ENCODE assay signal across 18 cellular contexts in the genomic region with DNA sequence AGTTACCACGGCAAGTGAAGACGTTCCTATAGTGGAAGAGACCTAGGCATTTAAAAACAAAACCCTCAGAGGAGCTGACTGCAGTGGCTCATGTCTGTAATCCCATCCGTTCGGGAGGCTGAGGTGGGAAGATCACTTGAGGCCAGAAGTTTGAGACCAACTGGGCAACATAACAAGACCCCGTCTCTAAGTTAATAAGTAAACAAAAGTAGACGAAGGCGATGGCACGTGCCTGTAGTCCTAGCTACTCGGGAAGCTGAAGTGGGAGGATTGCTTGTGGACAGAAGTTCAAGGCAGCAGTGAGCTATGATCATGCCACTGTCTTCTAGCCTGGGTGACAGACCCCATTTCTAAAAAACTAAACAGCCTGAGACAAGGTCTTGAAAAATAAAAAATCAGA. TPM values are rescaled to one million over a fixed set of nuclear protein-coding genes. Genes with fewer than 3 reads are reported as not detected.
A peak's percentile ranks its signal among the peaks of the same experiment; 100 is the strongest.
DNase-seq lines count a peak whose midpoint lies in the region; ATAC-seq, FAIRE-seq and TF ChIP-seq lines count a peak whose summit lies in the region.
"Had no signal": no experiment of that assay in that cellular context is flagged by ENCODE, and none has a peak within 500 bp of the region (broad histone marks: within the 10 kb centered on the region; RNA-seq: fewer than 3 reads in every experiment).

No MANE protein-coding gene starts in this region.

- ATAC-seq in activated T-cell treated with anti-CD3 and anti-CD28 coated beads, Interleukin-2, amount 50 U/mL, for 72 hours (replicated peaks in 1 of 2), result no peak
- no peak for ATAC-seq in activated T-cell treated with anti-CD3 and anti-CD28 coated beads, Interleukin-2, amount 50 U/mL, for 4 hours
- ATAC-seq in psoas muscle, result no peak
- ATAC-seq in left ventricle myocardium superior, result no peak
- ATAC-seq: pancreas, sciatic nerve had no signal

- H3K36me3 ChIP-seq in bronchial epithelial cell (ENCODE audit: control insufficient read depth, insufficient read depth, low read length) (no peaks in the 10 kb centered on the region), psoas muscle (ENCODE audit: insufficient read depth in 1 of 2, low read depth in 1 of 2) (peaks cover 0 to 4% of the 10 kb centered on the region in 2 donors), GM23248 (ENCODE audit: low read depth) (no peaks in the 10 kb centered on the region), suprapubic skin (no peaks in the 10 kb centered on the region)
- H3K36me3 ChIP-seq: pancreas had no signal

- H4K20me1 ChIP-seq in GM23248 (ENCODE audit: insufficient read depth), result no peaks in the 10 kb centered on the region

- in situ Hi-C loops in GM23248 (cut with MboI), result loop anchor here (10.0 to 25.0 kb wide), 2 partner anchors 298 to 780 kb away; partner anchors contain the start of gene CACNA1I

- H3K4me3 ChIP-seq in bronchial epithelial cell (ENCODE audit: low read depth, low read length) (no peak overlapping the region), psoas muscle (no peak overlapping the region), GM23248 (no peak overlapping the region), suprapubic skin (no peak overlapping the region)
- H3K4me3 ChIP-seq: lung, pancreas had no signal

- TF ChIP-seq EP300 in suprapubic skin (IDR thresholded peaks at IDR 0.05), result no peak

- H3F3A ChIP-seq in GM23248 (ENCODE audit: insufficient read depth), result 0 out of 2 replicates have a peak, but pooled peaks cover 22% of the 10 kb centered on the region

- no peaks in the 10 kb centered on the region for H3K27me3 ChIP-seq in bronchial epithelial cell (ENCODE audit: control insufficient read depth, insufficient read depth, low read length)
- H3K27me3 ChIP-seq in psoas muscle (ENCODE audit: insufficient read depth in 3 of 3, low read length in 2 of 3), result no peaks in the 10 kb centered on the region
- H3K27me3 ChIP-seq in GM23248 (replicated peaks; ENCODE audit: insufficient read depth), result no peaks in the 10 kb centered on the region
- no peaks in the 10 kb centered on the region for H3K27me3 ChIP-seq in suprapubic skin
- H3K27me3 ChIP-seq: pancreas had no signal

- no peak overlapping the region for H3K4me2 ChIP-seq in GM23248 (ENCODE audit: unreplicated experiment)

- TF ChIP-seq POLR2A in suprapubic skin (IDR thresholded peaks at IDR 0.05), result no peak

- no peak for DNase-seq in activated T-cell treated with anti-CD3 and anti-CD28 coated beads, Interleukin-2, amount 50 U/mL, for 72 hours
- DNase-seq in activated T-cell treated with anti-CD3 and anti-CD28 coated beads, Interleukin-2, amount 50 U/mL, for 4 hours, result no peak
- peak; percentile 1 for DNase-seq in HT-29 (ENCODE audit: low spot score)
- DNase-seq in bronchial epithelial cell (ENCODE audit: low read depth), result peak; percentile 3
- DNase-seq in psoas muscle, result no peak
- DNase-seq in GM23248, result no peak
- no peak for DNase-seq in left ventricle myocardium superior
- no peak for DNase-seq in suprapubic skin (ENCODE audit: low spot score in 2 of 2)
- DNase-seq: C1 segment of cervical spinal cord, caudate nucleus, DMS153, GF-D8, NCI-H2171, NCI-H69, pancreas had no signal

- H3K36me3 Mint-ChIP-seq in activated T-cell treated with anti-CD3 and anti-CD28 coated beads, Interleukin-2, amount 50 U/mL, for 72 hours (ENCODE audit: insufficient read depth in 2 of 2), result peaks cover 0 to 3% of the 10 kb centered on the region in 2 donors
- peaks cover 3% of the 10 kb centered on the region for H3K36me3 Mint-ChIP-seq in activated T-cell treated with anti-CD3 and anti-CD28 coated beads, Interleukin-2, amount 50 U/mL, for 4 hours (ENCODE audit: insufficient read depth)

- no peaks in the 10 kb centered on the region for H3K27me3 Mint-ChIP-seq in activated T-cell treated with anti-CD3 and anti-CD28 coated beads, Interleukin-2, amount 50 U/mL, for 72 hours (ENCODE audit: low read depth)
- no peaks in the 10 kb centered on the region for H3K27me3 Mint-ChIP-seq in activated T-cell treated with anti-CD3 and anti-CD28 coated beads, Interleukin-2, amount 50 U/mL, for 4 hours (ENCODE audit: low read depth)

- H3K9me3 Mint-ChIP-seq in activated T-cell treated with anti-CD3 and anti-CD28 coated beads, Interleukin-2, amount 50 U/mL, for 72 hours, result no peaks in the 10 kb centered on the region
- H3K9me3 Mint-ChIP-seq in activated T-cell treated with anti-CD3 and anti-CD28 coated beads, Interleukin-2, amount 50 U/mL, for 4 hours, result no peaks in the 10 kb centered on the region

- TF ChIP-seq CTCF in bronchial epithelial cell (IDR thresholded peaks at IDR 0.05; ENCODE audit: insufficient read depth, low read length, severe bottlenecking) (no peak), psoas muscle (IDR thresholded peaks at IDR 0.05) (no peak), suprapubic skin (IDR thresholded peaks at IDR 0.05) (no peak)

- H3K9me2 ChIP-seq in GM23248 (ENCODE audit: insufficient read depth), result no peaks in the 10 kb centered on the region

- H2AFZ ChIP-seq in GM23248, result no peak overlapping the region

- peak overlapping the region; percentile 53 for H3K27ac ChIP-seq in psoas muscle
- H3K27ac ChIP-seq in GM23248, result no peak overlapping the region
- no peak overlapping the region for H3K27ac ChIP-seq in suprapubic skin
- H3K27ac ChIP-seq: pancreas had no signal

- H3K9me3 ChIP-seq in psoas muscle, result no peaks in the 10 kb centered on the region
- H3K9me3 ChIP-seq in GM23248 (ENCODE audit: low read depth), result no peaks in the 10 kb centered on the region
- no peaks in the 10 kb centered on the region for H3K9me3 ChIP-seq in suprapubic skin
- H3K9me3 ChIP-seq: pancreas had no signal

- no peak overlapping the region for H3K9ac ChIP-seq in GM23248

- H3K4me3 Mint-ChIP-seq in activated T-cell treated with anti-CD3 and anti-CD28 coated beads, Interleukin-2, amount 50 U/mL, for 72 hours, result peak overlapping the region in 1 of 2 donors; percentile 29
- H3K4me3 Mint-ChIP-seq in activated T-cell treated with anti-CD3 and anti-CD28 coated beads, Interleukin-2, amount 50 U/mL, for 4 hours, result no peak overlapping the region

- intact Hi-C loops in psoas muscle (cut with DNase I) (loop anchor here in 1 of 2 donors (10.0 kb wide), 1 partner anchor 808 kb away; the partner anchor contains the start of gene RPS19BP1), left ventricle myocardium superior (cut with micrococcal nuclease) (no loop called here)

- H3K27ac Mint-ChIP-seq in activated T-cell treated with anti-CD3 and anti-CD28 coated beads, Interleukin-2, amount 50 U/mL, for 72 hours, result peak overlapping the region; percentile 56

- no peak for FAIRE-seq in bronchial epithelial cell (lab: Jason Lieb, UNC)
- FAIRE-seq: islet of Langerhans, pancreas had no signal

- peaks cover 21% of the 10 kb centered on the region for H3K4me1 ChIP-seq in psoas muscle
- 0 out of 2 replicates have a peak, but pooled peaks cover 7% of the 10 kb centered on the region for H3K4me1 ChIP-seq in GM23248 (ENCODE audit: insufficient read depth)
- peaks cover 17% of the 10 kb centered on the region for H3K4me1 ChIP-seq in suprapubic skin

- peaks cover 47% of the 10 kb centered on the region for H3K4me1 Mint-ChIP-seq in activated T-cell treated with anti-CD3 and anti-CD28 coated beads, Interleukin-2, amount 50 U/mL, for 72 hours (ENCODE audit: low read depth)
- peaks cover 44% of the 10 kb centered on the region for H3K4me1 Mint-ChIP-seq in activated T-cell treated with anti-CD3 and anti-CD28 coated beads, Interleukin-2, amount 50 U/mL, for 4 hours (ENCODE audit: low read depth)

- 26 to 42% (median 33%) methylated on average over 9 of the region's 9 CpGs for WGBS in psoas muscle, 3 donors
- WGBS in GM23248 (ENCODE audit: low coverage in 1 of 2, low lambda C conversion rate in 2 of 2, missing lambda C conversion rate in 2 of 2), 2 experiments, result 58 to 66% methylated on average over 9 of the region's 9 CpGs
- WGBS in suprapubic skin, result 64% methylated on average over 9 of the region's 9 CpGs

- peaks cover 7% of the 10 kb centered on the region for H3K79me2 ChIP-seq in GM23248 (ENCODE audit: insufficient read depth)

RNA-seq across cellular contexts. Expression of gene ADSL, which starts 3.8 kb away (rescaled TPM):
- total RNA-seq in activated T-cell treated with anti-CD3 and anti-CD28 coated beads, Interleukin-2, amount 50 U/mL, for 72 hours, result 100 to 1,000 TPM in 1 of 2 donors, 10 to 100 TPM in 1; 98.7 to 102 TPM
- total RNA-seq in activated T-cell treated with anti-CD3 and anti-CD28 coated beads, Interleukin-2, amount 50 U/mL, for 4 hours, result 100 to 1,000 TPM; 183 to 218 (median 204) TPM
- total RNA-seq in HT-29 (2014; rRNA removed; shearing (Covaris generic)), result 61.3 and 62.4 TPM in 2 replicates
- total RNA-seq in bronchial epithelial cell, result 57.1 and 110 TPM in 2 replicates
- total RNA-seq in psoas muscle, result 100 to 1,000 TPM; 114 to 170 (median 141) TPM
- polyA plus RNA-seq in psoas muscle, result 100 to 1,000 TPM; 133 to 168 (median 153) TPM
- total RNA-seq in GM23248 (2014; rRNA removed; shearing (Covaris generic)), result 108 and 123 TPM in 2 replicates
- polyA plus RNA-seq in GM23248 (2016; fragmentation: Nextera tagmentation; extraction: Ambion mirVana), result 70.8 and 72.5 TPM in 2 replicates
- 56.6 TPM for total RNA-seq in left ventricle myocardium superior
- total RNA-seq in suprapubic skin, result 10 to 100 TPM; 41.8 to 51.7 (median 45.2) TPM

RNA-seq across cellular contexts. Expression of gene SGSM3, which starts 27.9 kb away (rescaled TPM):
- total RNA-seq in activated T-cell treated with anti-CD3 and anti-CD28 coated beads, Interleukin-2, amount 50 U/mL, for 72 hours, result 10 to 100 TPM; 47.1 to 55.8 TPM
- total RNA-seq in activated T-cell treated with anti-CD3 and anti-CD28 coated beads, Interleukin-2, amount 50 U/mL, for 4 hours, result 10 to 100 TPM; 27.4 to 32.4 (median 32.2) TPM
- 136 TPM in 2 replicates for total RNA-seq in HT-29 (2014; rRNA removed; shearing (Covaris generic))
- total RNA-seq in bronchial epithelial cell, result 45.5 and 65.5 TPM in 2 replicates
- total RNA-seq in psoas muscle, result 10 to 100 TPM; 15.3 to 36.5 (median 22.3) TPM
- polyA plus RNA-seq in psoas muscle, result 10 to 100 TPM; 15.6 to 31.5 (median 23.0) TPM
- total RNA-seq in GM23248 (2014; rRNA removed; shearing (Covaris generic)), result 40.8 and 45.2 TPM in 2 replicates
- polyA plus RNA-seq in GM23248 (2016; fragmentation: Nextera tagmentation; extraction: Ambion mirVana), result 47.6 and 48.2 TPM in 2 replicates
- 40.8 TPM for total RNA-seq in left ventricle myocardium superior
- total RNA-seq in suprapubic skin, result 100 to 1,000 TPM in 1 of 4 donors, 10 to 100 TPM in 3; 54.3 to 138 (median 83.6) TPM

Comparison
In these comparisons a context has a peak if more than half of its experiments do, and no peak if none do; other contexts are left out.
1. DNase-seq: peak in HT-29 (single experiment) and bronchial epithelial cell (single experiment); none in activated T-cell treated with anti-CD3 and anti-CD28 coated beads, Interleukin-2, amount 50 U/mL, for 72 hours (0 of 2), activated T-cell treated with anti-CD3 and anti-CD28 coated beads, Interleukin-2, amount 50 U/mL, for 4 hours (single experiment), psoas muscle (0 of 2), GM23248 (single experiment), left ventricle myocardium superior (single experiment) and suprapubic skin (0 of 2).